12 cellular contexts compared by ENCODE assay signal in genomic region chr1:113763651-113764050, GRCh38.
"Had no signal": no experiment of that assay in that cellular context is flagged by ENCODE, and none has a peak within 500 bp of the region (broad histone marks: within the 10 kb centered on the region; RNA-seq: fewer than 3 reads in every experiment).

No MANE protein-coding gene starts in this region.

- DNase-seq: activated CD4-positive, alpha-beta T cell treated with anti-CD3 and anti-CD28 coated beads, Interleukin-2, amount 10 ng/mL, durations not matched to agents 7 days and 5 days; activated CD8-positive, alpha-beta memory T cell treated with anti-CD3 and anti-CD28 coated beads, Interleukin-2, amount 50 U/mL, for 48 hours; activated gamma-delta T cell treated with Interleukin-2 at 50 U/mL for 16 hours; activated naive CD8-positive, alpha-beta T cell treated with anti-CD3 and anti-CD28 coated beads for 36 hours; activated T-cell treated with anti-CD3 and anti-CD28 coated beads, Interleukin-2, amount 50 U/mL, for 72 hours; hypothalamus; kidney; left lung; posterior cingulate gyrus; retina; stimulated activated CD4-positive, alpha-beta T cell treated with anti-CD3 and anti-CD28 coated beads, Interleukin-12 subunit alpha, Interleukin-12 subunit beta, amount 100 ng/mL, for 4 hours; tibial artery had no signal
